ENCODE assay signal across 24 cellular contexts in the genomic region with DNA sequence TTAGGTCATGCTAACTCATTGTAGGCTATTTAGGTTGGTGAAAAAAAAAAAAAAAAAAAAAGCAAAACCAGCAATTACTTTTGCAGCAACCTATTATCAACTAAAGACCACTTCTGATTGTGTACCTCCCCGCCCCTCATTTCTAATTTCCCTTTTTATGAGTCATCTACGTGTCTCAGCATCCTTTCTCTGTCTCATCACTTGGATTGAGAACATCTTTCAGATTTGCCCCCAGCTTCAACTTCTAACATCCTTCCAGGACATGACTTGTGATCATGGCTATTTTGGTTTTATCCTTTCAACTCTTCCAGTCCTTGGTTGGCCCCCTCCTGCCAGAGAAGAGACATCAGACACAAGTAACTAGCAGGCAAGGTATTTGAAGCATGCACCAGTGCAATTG.
A peak's percentile ranks its signal among the peaks of the same experiment; 100 is the strongest.
DNase-seq lines count a peak whose midpoint lies in the region; ATAC-seq, FAIRE-seq and TF ChIP-seq lines count a peak whose summit lies in the region.
"Had no signal": no experiment of that assay in that cellular context is flagged by ENCODE, and none has a peak within 500 bp of the region (broad histone marks: within the 10 kb centered on the region; RNA-seq: fewer than 3 reads in every experiment).

No MANE protein-coding gene starts in this region.

- POLR2A ChIA-PET in IMR-90 (lab: Charles Lee; ENCODE audit: unreplicated experiment) (no interaction called here), endothelial cell of umbilical vein (lab: Charles Lee) (interaction anchor here (1.2 kb wide), 1 partner anchor 157 kb away, joined by 7 read pairs; a partner anchor contains a TSS)
- POLR2A ChIA-PET in activated CD4-positive, alpha-beta T cell treated with anti-CD3 and anti-CD28 coated beads, Interleukin-2, amount 10 ng/mL, durations not matched to agents 7 days and 5 days (lab: Charles Lee) = no interaction called here

- H2AFZ ChIP-seq in IMR-90 (replicated peaks; ENCODE audit: low read length, poor library complexity) (no peak overlapping the region), endothelial cell of umbilical vein (ENCODE audit: low read depth, low read length) (no peak overlapping the region), osteoblast (ENCODE audit: low read length) (no peak overlapping the region)
- H2AFZ ChIP-seq: GM23338 had no signal

- H2BK5ac ChIP-seq in IMR-90 (ENCODE audit: low read depth, low read length, poor library complexity, severe bottlenecking) = no peak overlapping the region

- H3K36me3 ChIP-seq in IMR-90 (ENCODE audit: control insufficient read depth, insufficient read depth, low read length) = no peaks in the 10 kb centered on the region
- no peaks in the 10 kb centered on the region for H3K36me3 ChIP-seq in endothelial cell of umbilical vein (ENCODE audit: control insufficient read depth in 2 of 2, extremely low read depth in 1 of 2, insufficient read depth in 2 of 2, low read length in 2 of 2)
- H3K36me3 ChIP-seq in osteoblast (ENCODE audit: insufficient read depth, low read length) = no peaks in the 10 kb centered on the region
- H3K36me3 ChIP-seq: BE2C, HAP-1 had no signal

- TF ChIP-seq POLR2A in IMR-90 (IDR thresholded peaks at IDR 0.05; ENCODE audit: low read depth, low read length) (no peak), endothelial cell of umbilical vein (IDR thresholded peaks at IDR 0.05; ENCODE audit: low read depth, low read length) (no peak)

- H3K4me1 Mint-ChIP-seq in activated CD4-positive, alpha-beta T cell treated with anti-CD3 and anti-CD28 coated beads, Interleukin-2, amount 10 ng/mL, durations not matched to agents 7 days and 5 days = no peaks in the 10 kb centered on the region
- H3K4me1 Mint-ChIP-seq: CD14-positive monocyte; CD8-positive, alpha-beta memory T cell; GM23338 had no signal

- no peak overlapping the region for H3K27ac Mint-ChIP-seq in activated CD4-positive, alpha-beta T cell treated with anti-CD3 and anti-CD28 coated beads, Interleukin-2, amount 10 ng/mL, durations not matched to agents 7 days and 5 days
- H3K27ac Mint-ChIP-seq: CD14-positive monocyte; CD4-positive, alpha-beta T cell; CD8-positive, alpha-beta memory T cell; GM23338 had no signal

- H4K5ac ChIP-seq in IMR-90 (ENCODE audit: low read depth, low read length) = no peak overlapping the region

- H3K27me3 ChIP-seq in IMR-90 (ENCODE audit: control insufficient read depth, insufficient read depth, low read length) = no peaks in the 10 kb centered on the region
- H3K27me3 ChIP-seq in endothelial cell of umbilical vein (ENCODE audit: control insufficient read depth in 2 of 2, insufficient read depth in 2 of 2, low read length in 2 of 2) = no peaks in the 10 kb centered on the region
- H3K27me3 ChIP-seq in osteoblast (ENCODE audit: insufficient read depth, low read length) = no peaks in the 10 kb centered on the region
- H3K27me3 ChIP-seq: BE2C; BLaER1 treated with 17β-estradiol and CSF1 and Interleukin-3, amounts not matched to agents 10 nM and 100 nM had no signal

- H3K14ac ChIP-seq in IMR-90 (replicated peaks; ENCODE audit: low read depth, low read length) = no peak overlapping the region

- no peak overlapping the region for H3K4me3 Mint-ChIP-seq in activated CD4-positive, alpha-beta T cell treated with anti-CD3 and anti-CD28 coated beads, Interleukin-2, amount 10 ng/mL, durations not matched to agents 7 days and 5 days
- H3K4me3 Mint-ChIP-seq: CD14-positive monocyte; CD4-positive, alpha-beta T cell; CD8-positive, alpha-beta memory T cell; GM23338 had no signal

- no peak overlapping the region for H2BK15ac ChIP-seq in IMR-90 (ENCODE audit: low read depth, low read length)

- TF ChIP-seq RAD21 in IMR-90 (IDR thresholded peaks at IDR 0.05; ENCODE audit: low read length) = no peak

- no peak overlapping the region for H4K91ac ChIP-seq in IMR-90 (ENCODE audit: insufficient read depth, low read depth, low read length)

- H3K4ac ChIP-seq in IMR-90 (ENCODE audit: low read depth, low read length) = no peak overlapping the region

- ATAC-seq in IMR-90 (ENCODE audit: low read depth) = no peak
- ATAC-seq: A549, GM12878, GM23338 had no signal

- no peak overlapping the region for H3K18ac ChIP-seq in IMR-90 (ENCODE audit: low read depth, low read length)

- H3K9me1 ChIP-seq in IMR-90 (ENCODE audit: insufficient read depth, low read length) (no peaks in the 10 kb centered on the region), endothelial cell of umbilical vein (replicated peaks; ENCODE audit: control insufficient read depth, extremely low read depth, insufficient read depth, low read length) (no peaks in the 10 kb centered on the region)

- H3K4me3 ChIP-seq in IMR-90 (ENCODE audit: insufficient read depth, low read depth, low read length) = no peak overlapping the region
- no peak overlapping the region for H3K4me3 ChIP-seq in endothelial cell of umbilical vein (replicated peaks in 1 of 3; ENCODE audit: insufficient read depth in 1 of 3, low read depth in 1 of 3, low read length in 3 of 3)
- H3K4me3 ChIP-seq in osteoblast (ENCODE audit: insufficient read depth, low read length) = no peak overlapping the region
- H3K4me3 ChIP-seq: A549; BLaER1 treated with 17β-estradiol and CSF1 and Interleukin-3, amounts not matched to agents 10 nM and 100 nM; GM12878; GM23338; HAP-1 had no signal

- no peak overlapping the region for H3K9ac ChIP-seq in IMR-90 (ENCODE audit: low read depth, low read length)
- H3K9ac ChIP-seq in endothelial cell of umbilical vein (replicated peaks; ENCODE audit: extremely low read depth, insufficient read depth, low read length) = no peak overlapping the region
- H3K9ac ChIP-seq: BLaER1 treated with 17β-estradiol and CSF1 and Interleukin-3, amounts not matched to agents 10 nM and 100 nM had no signal

- no peak overlapping the region for H2BK20ac ChIP-seq in IMR-90 (ENCODE audit: low read depth, low read length)

- no peaks in the 10 kb centered on the region for H3K36me3 Mint-ChIP-seq in activated CD4-positive, alpha-beta T cell treated with anti-CD3 and anti-CD28 coated beads, Interleukin-2, amount 10 ng/mL, durations not matched to agents 7 days and 5 days (ENCODE audit: low read depth)
- H3K36me3 Mint-ChIP-seq: CD14-positive monocyte had no signal

- 66% methylated on average over 2 of the region's 2 CpGs; no CpG with 5 or more reads in 1 of the 2 experiments for WGBS in IMR-90 (ENCODE audit: extremely low coverage in 2 of 2, insufficient read length in 1 of 2), 2 experiments

- H3K4me2 ChIP-seq in IMR-90 (ENCODE audit: low read depth, low read length) (no peak overlapping the region), endothelial cell of umbilical vein (ENCODE audit: insufficient read depth, low read length) (no peak overlapping the region), osteoblast (ENCODE audit: insufficient read depth, low read length) (no peak overlapping the region)
- H3K4me2 ChIP-seq: A549; BLaER1 treated with 17β-estradiol and CSF1 and Interleukin-3, amounts not matched to agents 10 nM and 100 nM; GM23338 had no signal

- H3K9me3 ChIP-seq in IMR-90 (ENCODE audit: control insufficient read depth, insufficient read depth, low read length) (peaks cover 7% of the 10 kb centered on the region), endothelial cell of umbilical vein (replicated peaks; ENCODE audit: control insufficient read depth, insufficient read depth, low read length) (peaks cover 4% of the 10 kb centered on the region), osteoblast (ENCODE audit: low read depth, low read length) (no peaks in the 10 kb centered on the region)
- H3K9me3 ChIP-seq: A549, BE2C, HAP-1 had no signal

- H3K56ac ChIP-seq in IMR-90 (ENCODE audit: extremely low read depth, insufficient read depth, low read length) = no peak overlapping the region

- CTCF ChIA-PET in IMR-90 (lab: Yijun Ruan, JAX) (no interaction called here), endothelial cell of umbilical vein (lab: Charles Lee) (interaction anchor here (1.4 kb wide), 1 partner anchor 15 kb away, joined by 3 read pairs; no protein-coding TSS in a partner anchor)
- CTCF ChIA-PET in activated CD4-positive, alpha-beta T cell treated with anti-CD3 and anti-CD28 coated beads, Interleukin-2, amount 10 ng/mL, durations not matched to agents 7 days and 5 days (lab: Charles Lee) = no interaction called here

- no peaks in the 10 kb centered on the region for H3K4me1 ChIP-seq in IMR-90 (ENCODE audit: control insufficient read depth, insufficient read depth, low read length)
- H3K4me1 ChIP-seq in endothelial cell of umbilical vein (ENCODE audit: control insufficient read depth, extremely low read depth, insufficient read depth, low read length) = no peaks in the 10 kb centered on the region
- H3K4me1 ChIP-seq in osteoblast (ENCODE audit: insufficient read depth, low read length) = no peaks in the 10 kb centered on the region
- H3K4me1 ChIP-seq: A549; BE2C; BLaER1 treated with 17β-estradiol and CSF1 and Interleukin-3, amounts not matched to agents 10 nM and 100 nM; HAP-1 had no signal

- in situ Hi-C loops in IMR-90 (cut with MboI; ENCODE audit: low sequenced_read_pairs) = no loop called here

- H3K79me2 ChIP-seq in endothelial cell of umbilical vein (ENCODE audit: control insufficient read depth, insufficient read depth, low read length) (no peaks in the 10 kb centered on the region), osteoblast (ENCODE audit: insufficient read depth, low read length) (no peaks in the 10 kb centered on the region)

- BruUV-seq in IMR-90 (replicated peaks; lab: Mats Ljungman, UMichigan) = no TSS peak
- BruUV-seq in endothelial cell of umbilical vein (replicated peaks; lab: Mats Ljungman, UMichigan) = no TSS peak

- H3K27ac ChIP-seq in IMR-90 (ENCODE audit: insufficient read depth, low read length) = no peak overlapping the region
- no peak overlapping the region for H3K27ac ChIP-seq in endothelial cell of umbilical vein (ENCODE audit: insufficient read depth, low read depth, low read length)
- no peak overlapping the region for H3K27ac ChIP-seq in osteoblast (ENCODE audit: low read depth, low read length)
- no peak overlapping the region for H3K27ac ChIP-seq in caudate nucleus (ENCODE audit: low read depth, low read length)
- H3K27ac ChIP-seq: A549; BLaER1 treated with 17β-estradiol and CSF1 and Interleukin-3, amounts not matched to agents 10 nM and 100 nM had no signal

- H2AK5ac ChIP-seq in IMR-90 (ENCODE audit: low read depth, low read length) = no peak overlapping the region

- no peaks in the 10 kb centered on the region for H3K27me3 Mint-ChIP-seq in activated CD4-positive, alpha-beta T cell treated with anti-CD3 and anti-CD28 coated beads, Interleukin-2, amount 10 ng/mL, durations not matched to agents 7 days and 5 days
- H3K27me3 Mint-ChIP-seq: CD4-positive, alpha-beta T cell had no signal

- H4K20me1 ChIP-seq in IMR-90 (ENCODE audit: insufficient read depth, low read length) (no peaks in the 10 kb centered on the region), endothelial cell of umbilical vein (replicated peaks; ENCODE audit: control insufficient read depth, extremely low read depth, insufficient read depth, low read length) (no peaks in the 10 kb centered on the region), osteoblast (ENCODE audit: insufficient read depth, low read length) (no peaks in the 10 kb centered on the region)
- H4K20me1 ChIP-seq: BLaER1 treated with 17β-estradiol and CSF1 and Interleukin-3, amounts not matched to agents 10 nM and 100 nM had no signal

- peaks cover 14% of the 10 kb centered on the region for H3K9me3 Mint-ChIP-seq in activated CD4-positive, alpha-beta T cell treated with anti-CD3 and anti-CD28 coated beads, Interleukin-2, amount 10 ng/mL, durations not matched to agents 7 days and 5 days

- no peak overlapping the region for H2AK9ac ChIP-seq in IMR-90 (replicated peaks; ENCODE audit: low read depth, low read length, poor library complexity)

- peak; percentile 41 for DNase-seq in ELR (ENCODE audit: low read depth)
- DNase-seq in IMR-90 = peak; percentile 11
- DNase-seq in endothelial cell of umbilical vein (ENCODE audit: low read depth, low spot score) = no peak
- DNase-seq in osteoblast (ENCODE audit: insufficient read length, low spot score, missing footprints) = peak; percentile 3
- DNase-seq in activated CD4-positive, alpha-beta T cell treated with anti-CD3 and anti-CD28 coated beads, Interleukin-2, amount 10 ng/mL, durations not matched to agents 7 days and 5 days = no peak
- DNase-seq in caudate nucleus (lab: John Stamatoyannopoulos, UW) = no peak
- DNase-seq in HPDE6-E6E7 (ENCODE audit: extremely low spot score) = no peak
- DNase-seq: 8988T; ACHN; AML-193; BE2C; CD4-positive, alpha-beta T cell; CD8-positive, alpha-beta memory T cell; DMS53; DMS79 treated with DMSO at 0.1 percent for 48 hours; GDM1 had no signal

- H3K23ac ChIP-seq in IMR-90 (ENCODE audit: low read depth, low read length) = no peak overlapping the region

- intact Hi-C loops in IMR-90 (cut with micrococcal nuclease) (no loop called here), endothelial cell of umbilical vein (cut with micrococcal nuclease) (no loop called here)

- no peak overlapping the region for H4K8ac ChIP-seq in IMR-90 (ENCODE audit: low read depth in 2 of 2, low read length in 2 of 2)

- TF ChIP-seq CTCF in IMR-90 (conservative IDR thresholded peaks at IDR 0.05; ENCODE audit: low read depth, low read length) = no peak
- TF ChIP-seq CTCF in endothelial cell of umbilical vein (IDR thresholded peaks at IDR 0.05; ENCODE audit: extremely low read depth in 1 of 2, insufficient read depth in 1 of 2, low read depth in 1 of 2, low read length in 2 of 2) = no peak
- no peak for TF ChIP-seq CTCF in osteoblast (IDR thresholded peaks at IDR 0.05; ENCODE audit: extremely low read depth, low read depth, low read length)

- H2BK120ac ChIP-seq in IMR-90 (ENCODE audit: low read depth, low read length) = no peak overlapping the region

- FAIRE-seq in endothelial cell of umbilical vein (lab: Jason Lieb, UNC) = no peak
- FAIRE-seq: A549, D721Med, GM12878, GM19239 had no signal

- dilution Hi-C loops in IMR-90 (cut with HindIII; ENCODE audit: low sequenced_read_pairs, unreplicated experiment) = no loop called here
- dilution Hi-C loops in endothelial cell of umbilical vein (cut with MboI; ENCODE audit: extremely low pct_ligation_motif_present, low sequenced_read_pairs) = no loop called here

- H3K79me1 ChIP-seq in IMR-90 (ENCODE audit: low read depth in 1 of 2, low read length in 2 of 2) = no peaks in the 10 kb centered on the region

Comparison
In these comparisons a context has a peak if more than half of its experiments do, and no peak if none do; other contexts are left out.
1. DNase-seq: peak in ELR (single experiment), IMR-90 (single experiment) and osteoblast (single experiment); none in endothelial cell of umbilical vein (single experiment), activated CD4-positive, alpha-beta T cell treated with anti-CD3 and anti-CD28 coated beads, Interleukin-2, amount 10 ng/mL, durations not matched to agents 7 days and 5 days (single experiment), caudate nucleus (0 of 61) and HPDE6-E6E7 (single experiment).